9 cellular contexts compared by ENCODE assay signal in the genomic region with DNA sequence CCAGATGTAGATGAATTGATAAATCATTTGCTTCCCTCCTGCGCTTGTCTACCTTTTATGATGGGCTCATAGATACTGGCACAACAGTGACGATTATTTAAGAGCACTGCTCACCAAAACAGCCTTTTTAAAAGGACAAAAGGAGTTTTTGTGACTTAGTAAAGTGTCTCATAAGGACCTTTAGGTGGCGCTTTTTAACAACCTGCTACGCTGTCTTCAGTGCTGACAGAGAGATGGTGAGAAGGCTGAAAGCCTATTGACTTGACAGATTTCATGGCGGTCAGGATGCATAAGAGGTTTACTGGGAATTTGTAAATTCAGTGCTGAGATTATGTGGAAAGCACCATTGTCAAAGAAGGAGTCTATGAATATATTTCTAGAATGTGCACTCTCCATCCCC.
DNase-seq lines count a peak whose midpoint lies in the region; ATAC-seq and TF ChIP-seq lines count a peak whose summit lies in the region.
"Had no signal": no experiment of that assay in that cellular context is flagged by ENCODE, and none has a peak within 500 bp of the region (broad histone marks: within the 10 kb centered on the region; RNA-seq: fewer than 3 reads in every experiment).

No MANE protein-coding gene starts in this region.

- no peak overlapping the region for H3K27ac Mint-ChIP-seq in activated T-helper 2 cell treated with anti-CD3 and anti-CD28 coated beads, Interferon-gamma antibody, Interleukin-2, Interleukin-4, amounts not matched to agents 10 μg/mL and 5 μg/mL and 100 μg/mL, durations not matched to agents 14 hours and 24 hours and 36 hours

- WGBS in adrenal gland, 4 donors, result 26 to 49% (median 34%) methylated on average over 5 of the region's 5 CpGs
- 32 to 47% (median 46%) methylated on average over 5 of the region's 5 CpGs for WGBS in spleen, 5 donors

- no peaks in the 10 kb centered on the region for H3K27me3 Mint-ChIP-seq in activated T-helper 2 cell treated with anti-CD3 and anti-CD28 coated beads, Interferon-gamma antibody, Interleukin-2, Interleukin-4, amounts not matched to agents 10 μg/mL and 5 μg/mL and 100 μg/mL, durations not matched to agents 14 hours and 24 hours and 36 hours (ENCODE audit: low read depth)

- TF ChIP-seq CTCF in OCI-LY3 (IDR thresholded peaks at IDR 0.05; ENCODE audit: low read depth, low read length), result peak; percentile 78
- TF ChIP-seq CTCF in adrenal gland (IDR thresholded peaks at IDR 0.05), result peak in 3 of 6 experiments; percentile 30 to 40 (median 30)
- no peak for TF ChIP-seq CTCF in spleen (IDR thresholded peaks at IDR 0.05 in 8 of 11, conservative IDR thresholded peaks at IDR 0.05 in 3 of 11)

- H3K9me3 ChIP-seq in OCI-LY3 (ENCODE audit: insufficient read depth, low read length), result no peaks in the 10 kb centered on the region
- H3K9me3 ChIP-seq in adrenal gland (replicated peaks in 1 of 3), result no peaks in the 10 kb centered on the region
- H3K9me3 ChIP-seq in spleen, result no peaks in the 10 kb centered on the region

- H3K4me1 ChIP-seq in OCI-LY3 (ENCODE audit: low read length) (peaks cover 30% of the 10 kb centered on the region), adrenal gland (replicated peaks in 1 of 2) (no peaks in the 10 kb centered on the region), spleen (no peaks in the 10 kb centered on the region)

- H3K27ac ChIP-seq in OCI-LY3 (ENCODE audit: low read length), result no peak overlapping the region
- no peak overlapping the region for H3K27ac ChIP-seq in adrenal gland
- no peak overlapping the region for H3K27ac ChIP-seq in spleen

- peak; percentile 56 for ATAC-seq in HG02885 (IDR thresholded peaks at IDR 0.05; ENCODE audit: poor library complexity, unreplicated experiment)

- intact Hi-C loops in activated T-helper 2 cell treated with anti-CD3 and anti-CD28 coated beads, Interferon-gamma antibody, Interleukin-2, Interleukin-4, amounts not matched to agents 10 μg/mL and 5 μg/mL and 100 μg/mL, durations not matched to agents 14 hours and 24 hours and 36 hours (cut with micrococcal nuclease), result no loop called here
- intact Hi-C loops in adrenal gland (cut with DNase I), result no loop called here
- intact Hi-C loops in spleen (cut with DNase I; ENCODE audit: low total_unique reads), result no loop called here

- no peaks in the 10 kb centered on the region for H4K20me1 ChIP-seq in OCI-LY3 (ENCODE audit: insufficient read depth, low read length)

- TF ChIP-seq POLR2A in adrenal gland (IDR thresholded peaks at IDR 0.05) (no peak), spleen (IDR thresholded peaks at IDR 0.05) (no peak)

- H3K4me2 ChIP-seq in OCI-LY3 (ENCODE audit: low read length), result peak overlapping the region; percentile 40

- H2AFZ ChIP-seq in OCI-LY3 (ENCODE audit: low read depth, low read length), result peak overlapping the region; percentile 58

- H3K9me3 Mint-ChIP-seq in activated T-helper 2 cell treated with anti-CD3 and anti-CD28 coated beads, Interferon-gamma antibody, Interleukin-2, Interleukin-4, amounts not matched to agents 10 μg/mL and 5 μg/mL and 100 μg/mL, durations not matched to agents 14 hours and 24 hours and 36 hours, result no peaks in the 10 kb centered on the region

- H3K27me3 ChIP-seq in OCI-LY3 (ENCODE audit: low read depth, low read length) (no peaks in the 10 kb centered on the region), adrenal gland (no peaks in the 10 kb centered on the region), spleen (replicated peaks in 1 of 7) (no peaks in the 10 kb centered on the region)

- peak overlapping the region; percentile 1; the same call in 1 of the 2 replicates for H3K9ac ChIP-seq in OCI-LY3 (ENCODE audit: low read length)

- no peaks in the 10 kb centered on the region for H3K79me2 ChIP-seq in OCI-LY3 (ENCODE audit: low read length)

- H3K36me3 ChIP-seq in OCI-LY3 (replicated peaks; ENCODE audit: low read depth, low read length), result no peaks in the 10 kb centered on the region
- no peaks in the 10 kb centered on the region for H3K36me3 ChIP-seq in adrenal gland (replicated peaks in 1 of 2)
- no peaks in the 10 kb centered on the region for H3K36me3 ChIP-seq in spleen

- DNase-seq in AML-193 (lab: John Stamatoyannopoulos, UW) (peak; percentile 7 to 17), glomerular visceral epithelial cell (ENCODE audit: extremely low spot score) (peak; percentile 21), dedifferentiated amniotic fluid mesenchymal stem cell (ENCODE audit: extremely low spot score) (no peak), adrenal gland (no peak), spleen (no peak)
- DNase-seq in activated T-helper 2 cell treated with anti-CD3 and anti-CD28 coated beads, Interferon-gamma antibody, Interleukin-2, Interleukin-4, amounts not matched to agents 10 μg/mL and 5 μg/mL and 100 μg/mL, durations not matched to agents 14 hours and 24 hours and 36 hours (ENCODE audit: low spot score), result no peak
- DNase-seq: stimulated activated CD4-positive, alpha-beta T cell treated with anti-CD3 and anti-CD28 coated beads, Interleukin-4, amount 100 ng/mL, for 4 hours had no signal

- peak overlapping the region; percentile 27; the same call in 1 of the 2 replicates for H3K4me3 ChIP-seq in OCI-LY3 (ENCODE audit: low read length)
- H3K4me3 ChIP-seq in adrenal gland, result no peak overlapping the region
- H3K4me3 ChIP-seq in spleen, result no peak overlapping the region

- H3K4me3 Mint-ChIP-seq in activated T-helper 2 cell treated with anti-CD3 and anti-CD28 coated beads, Interferon-gamma antibody, Interleukin-2, Interleukin-4, amounts not matched to agents 10 μg/mL and 5 μg/mL and 100 μg/mL, durations not matched to agents 14 hours and 24 hours and 36 hours (ENCODE audit: low read depth), result no peak overlapping the region

- no peaks in the 10 kb centered on the region for H3K36me3 Mint-ChIP-seq in activated T-helper 2 cell treated with anti-CD3 and anti-CD28 coated beads, Interferon-gamma antibody, Interleukin-2, Interleukin-4, amounts not matched to agents 10 μg/mL and 5 μg/mL and 100 μg/mL, durations not matched to agents 14 hours and 24 hours and 36 hours (ENCODE audit: low read depth)

- no peaks in the 10 kb centered on the region for H3K4me1 Mint-ChIP-seq in activated T-helper 2 cell treated with anti-CD3 and anti-CD28 coated beads, Interferon-gamma antibody, Interleukin-2, Interleukin-4, amounts not matched to agents 10 μg/mL and 5 μg/mL and 100 μg/mL, durations not matched to agents 14 hours and 24 hours and 36 hours (ENCODE audit: low read depth)

Comparison
In these comparisons a context has a peak if more than half of its experiments do, and no peak if none do; other contexts are left out.
1. DNase-seq: peak in AML-193 (2 of 2) and glomerular visceral epithelial cell (single experiment); none in activated T-helper 2 cell treated with anti-CD3 and anti-CD28 coated beads, Interferon-gamma antibody, Interleukin-2, Interleukin-4, amounts not matched to agents 10 μg/mL and 5 μg/mL and 100 μg/mL, durations not matched to agents 14 hours and 24 hours and 36 hours (single experiment), dedifferentiated amniotic fluid mesenchymal stem cell (single experiment), adrenal gland (0 of 7) and spleen (single experiment).